8 cellular contexts compared by ENCODE assay signal in the genomic region with DNA sequence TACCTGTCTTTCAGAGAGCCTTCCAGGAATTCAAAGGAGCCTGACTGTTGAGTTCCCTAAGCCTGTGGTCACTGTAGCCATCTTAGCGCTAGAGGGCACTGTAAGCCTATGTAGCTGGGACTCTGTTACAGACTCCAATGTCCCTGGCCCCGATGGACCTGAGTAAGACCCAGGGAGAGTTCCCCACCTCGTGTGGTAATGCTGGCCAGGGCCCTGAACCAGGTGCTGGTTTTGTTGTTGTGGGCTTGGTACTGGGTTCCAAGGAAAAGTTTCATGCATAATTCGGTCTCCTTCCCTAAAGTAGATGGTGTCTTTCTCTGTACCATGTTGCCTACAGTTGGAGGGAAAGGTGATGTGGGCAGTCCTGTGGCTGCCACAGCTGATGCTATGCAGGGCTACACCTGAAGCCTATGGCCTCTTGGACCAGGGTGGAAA.
DNase-seq lines count a peak whose midpoint lies in the region; ATAC-seq and TF ChIP-seq lines count a peak whose summit lies in the region.

No MANE protein-coding gene starts in this region.

- ATAC-seq in GM21723 (IDR thresholded peaks at IDR 0.05; ENCODE audit: unreplicated experiment) = peak; percentile 51
- ATAC-seq in GM18907 (IDR thresholded peaks at IDR 0.05; ENCODE audit: unreplicated experiment) = no peak

- peak; percentile 96 for TF ChIP-seq CTCF in choroid plexus epithelial cell (conservative IDR thresholded peaks at IDR 0.05; ENCODE audit: low read depth, low read length)

- DNase-seq in AG08395 (ENCODE audit: low spot score) (peak; percentile 77), NCI-H345 treated with DMSO at 0.1 percent for 48 hours (lab: John Stamatoyannopoulos, UW; ENCODE audit: unreplicated experiment) (peak; percentile 19), choroid plexus epithelial cell (ENCODE audit: low read depth) (peak; percentile 84), left kidney (ENCODE audit: low read depth, low spot score) (peak; percentile 86)
- DNase-seq in activated CD4-positive, alpha-beta T cell treated with anti-CD3 and anti-CD28 coated beads for 1 hour = peak; percentile 35
- DNase-seq in stimulated activated CD4-positive, alpha-beta T cell treated with anti-CD3 and anti-CD28 coated beads, Interleukin-4, amount 100 ng/mL, for 24 hours = peak; percentile 69

- H3K4me3 ChIP-seq in choroid plexus epithelial cell (ENCODE audit: low read depth, low read length) = no peak overlapping the region

Comparison
In these comparisons a context has a peak if more than half of its experiments do, and no peak if none do; other contexts are left out.
1. DNase-seq: peak in every context shown above with its lines; median percentile 86 in left kidney; 84 in choroid plexus epithelial cell; 77 in AG08395; 69 in stimulated activated CD4-positive, alpha-beta T cell treated with anti-CD3 and anti-CD28 coated beads, Interleukin-4, amount 100 ng/mL, for 24 hours; 35 in activated CD4-positive, alpha-beta T cell treated with anti-CD3 and anti-CD28 coated beads for 1 hour; 19 in NCI-H345 treated with DMSO at 0.1 percent for 48 hours.